In genomic region chr1:14889937-14890440, GRCh38 we compare ENCODE assay signal across 14 cellular contexts.
DNase-seq lines count a peak whose midpoint lies in the region; TF ChIP-seq lines count a peak whose summit lies in the region.
"Had no signal": no experiment of that assay in that cellular context is flagged by ENCODE, and none has a peak within 500 bp of the region (broad histone marks: within the 10 kb centered on the region; RNA-seq: fewer than 3 reads in every experiment).

No MANE protein-coding gene starts in this region.

- H3K27ac ChIP-seq in mammary epithelial cell (ENCODE audit: insufficient read depth, low read depth, low read length) (no peak overlapping the region), breast epithelium (peak overlapping the region in 1 of 2 donors; percentile 12)

- H3K4me1 Mint-ChIP-seq in nephron progenitor cell: peaks cover 57% of the 10 kb centered on the region
- H3K4me1 Mint-ChIP-seq: CD4-positive, CD25-positive, alpha-beta regulatory T cell had no signal

- intact Hi-C loops in mammary epithelial cell (cut with micrococcal nuclease): no loop called here
- intact Hi-C loops in breast epithelium (cut with DNase I; ENCODE audit: low total_unique reads): no loop called here
- intact Hi-C loops in posterior vena cava (cut with DNase I): loop anchor here in 1 of 2 donors (10.0 kb wide), 1 partner anchor 945 kb away; no protein-coding TSS in a partner anchor

- H3K4me3 ChIP-seq in mammary epithelial cell (replicated peaks in 1 of 3; ENCODE audit: insufficient read depth in 1 of 3, low read depth in 2 of 3, low read length in 3 of 3) (no peak overlapping the region), breast epithelium (no peak overlapping the region)

- H3K4me2 ChIP-seq in mammary epithelial cell (ENCODE audit: insufficient read depth, low read depth, low read length): no peak overlapping the region

- CTCF ChIA-PET in mammary epithelial cell (lab: Charles Lee; ENCODE audit: low non-redundant PET): no interaction called here

- H3K79me2 ChIP-seq in mammary epithelial cell (ENCODE audit: insufficient read depth, low read length): no peaks in the 10 kb centered on the region

- H3K4me3 Mint-ChIP-seq in nephron progenitor cell: no peak overlapping the region
- H3K4me3 Mint-ChIP-seq: CD4-positive, CD25-positive, alpha-beta regulatory T cell; H9 had no signal

- dilution Hi-C loops in mammary epithelial cell (cut with HindIII; ENCODE audit: low sequenced_read_pairs): loop anchor here (5.0 kb wide), 1 partner anchor 62 kb away; no protein-coding TSS in a partner anchor

- H3K36me3 Mint-ChIP-seq in nephron progenitor cell (ENCODE audit: low read depth): peaks cover 6% of the 10 kb centered on the region
- H3K36me3 Mint-ChIP-seq: CD4-positive, CD25-positive, alpha-beta regulatory T cell had no signal

- WGBS in mammary epithelial cell (ENCODE audit: low coverage, missing lambda C conversion rate): 37% methylated on average over 12 of the region's 12 CpGs

- H3K4me1 ChIP-seq in mammary epithelial cell (ENCODE audit: insufficient read depth, low read length) (peaks cover 2% of the 10 kb centered on the region), breast epithelium (peaks cover 0 to 6% of the 10 kb centered on the region in 2 donors)
- H3K4me1 ChIP-seq: BE2C, Caco-2 had no signal

- H3K27ac Mint-ChIP-seq in nephron progenitor cell: peak overlapping the region; percentile 21
- H3K27ac Mint-ChIP-seq: CD4-positive, CD25-positive, alpha-beta regulatory T cell; H9 had no signal

- H3K9me3 ChIP-seq in mammary epithelial cell (replicated peaks; ENCODE audit: insufficient read depth, low read length): no peaks in the 10 kb centered on the region
- H3K9me3 ChIP-seq in breast epithelium: no peaks in the 10 kb centered on the region
- H3K9me3 ChIP-seq: BE2C, Caco-2 had no signal

- no peak for TF ChIP-seq CTCF in mammary epithelial cell (conservative IDR thresholded peaks at IDR 0.05 in 1 of 2, IDR thresholded peaks at IDR 0.05 in 1 of 2; ENCODE audit: extremely low read depth in 1 of 2, insufficient read depth in 1 of 2, low read depth in 1 of 2, low read length in 2 of 2)
- TF ChIP-seq CTCF in breast epithelium (IDR thresholded peaks at IDR 0.05): no peak
- no peak for TF ChIP-seq CTCF in nephron progenitor cell (IDR thresholded peaks at IDR 0.05)

- H3K9me3 Mint-ChIP-seq in nephron progenitor cell: no peaks in the 10 kb centered on the region
- H3K9me3 Mint-ChIP-seq: H9 had no signal

- H3K27me3 Mint-ChIP-seq in nephron progenitor cell (ENCODE audit: low read depth, poor library complexity): peaks cover 5% of the 10 kb centered on the region

- no peaks in the 10 kb centered on the region for H4K20me1 ChIP-seq in mammary epithelial cell (ENCODE audit: insufficient read depth, low read length)

- no peak for DNase-seq in mammary epithelial cell
- DNase-seq in breast epithelium (ENCODE audit: low spot score in 2 of 2): no peak
- peak; percentile 70 for DNase-seq in foreskin melanocyte
- no peak for DNase-seq in nephron progenitor cell
- no peak for DNase-seq in inferior parietal cortex (ENCODE audit: extremely low spot score)
- DNase-seq in posterior vena cava (ENCODE audit: low spot score): no peak
- DNase-seq in NCI-H2081 treated with DMSO at 0.1 percent for 48 hours (lab: John Stamatoyannopoulos, UW): no peak
- DNase-seq: BE2C; C1 segment of cervical spinal cord; Caco-2; CD4-positive, CD25-positive, alpha-beta regulatory T cell; DND-41; EL; H9 had no signal

- in situ Hi-C loops in mammary epithelial cell (cut with MboI; ENCODE audit: low sequenced_read_pairs in 2 of 2): no loop called here

- H2AFZ ChIP-seq in mammary epithelial cell (ENCODE audit: low read depth, low read length): peak overlapping the region; percentile 13

- no peaks in the 10 kb centered on the region for H3K27me3 ChIP-seq in mammary epithelial cell (ENCODE audit: insufficient read depth, low read length)
- no peaks in the 10 kb centered on the region for H3K27me3 ChIP-seq in breast epithelium
- H3K27me3 ChIP-seq: BE2C had no signal

- no peak overlapping the region for H3K9ac ChIP-seq in mammary epithelial cell (ENCODE audit: insufficient read depth, low read length)

- no TSS peak for BruUV-seq in mammary epithelial cell (replicated peaks; lab: Mats Ljungman, UMichigan)

- TF ChIP-seq POLR2A in breast epithelium (IDR thresholded peaks at IDR 0.05): no peak

- H3K36me3 ChIP-seq in mammary epithelial cell (ENCODE audit: insufficient read depth, low read length) (no peaks in the 10 kb centered on the region), breast epithelium (no peaks in the 10 kb centered on the region)
- H3K36me3 ChIP-seq: BE2C had no signal
